9 cellular contexts compared by ENCODE assay signal in genomic region chr2:28544915-28545589, GRCh38. TPM values are rescaled to one million over a fixed set of nuclear protein-coding genes. Genes with fewer than 3 reads are reported as not detected.
DNase-seq lines count a peak whose midpoint lies in the region; ATAC-seq and TF ChIP-seq lines count a peak whose summit lies in the region.
"Had no signal": no experiment of that assay in that cellular context is flagged by ENCODE, and none has a peak within 500 bp of the region (broad histone marks: within the 10 kb centered on the region; RNA-seq: fewer than 3 reads in every experiment).

No MANE protein-coding gene starts in this region.

- intact Hi-C loops in breast epithelium (cut with DNase I; ENCODE audit: low total_unique reads) = no loop called here
- intact Hi-C loops in MCF 10A (cut with micrococcal nuclease) = no loop called here
- intact Hi-C loops in transverse colon (cut with DNase I; ENCODE audit: low total_unique reads) = no loop called here
- intact Hi-C loops in ascending aorta (cut with DNase I) = no loop called here

- H3K27me3 ChIP-seq in breast epithelium (no peaks in the 10 kb centered on the region), transverse colon (no peaks in the 10 kb centered on the region), ascending aorta (no peaks in the 10 kb centered on the region)

- no TSS peak for BruUV-seq in MCF 10A (replicated peaks; lab: Mats Ljungman, UMichigan)

- 10 to 50% methylated on average over 2 to 18 of the region's 18 CpGs for WGBS in transverse colon (ENCODE audit: low coverage in 1 of 2), 2 donors

- in situ Hi-C loops in transverse colon (cut with MboI; ENCODE audit: low pct_ligation_motif_present in 1 of 4, low pct_unique_long_range_greater_than_20kb in 1 of 4, low sequenced_read_pairs in 3 of 4) = no loop called here

- H3K36me3 ChIP-seq in breast epithelium = no peaks in the 10 kb centered on the region
- no peaks in the 10 kb centered on the region for H3K36me3 ChIP-seq in transverse colon
- H3K36me3 ChIP-seq in ascending aorta = no peaks in the 10 kb centered on the region

- no peaks in the 10 kb centered on the region for H3K9me3 Mint-ChIP-seq in MCF 10A (ENCODE audit: unreplicated experiment)
- no peaks in the 10 kb centered on the region for H3K9me3 Mint-ChIP-seq in activated CD8-positive, alpha-beta T cell treated with anti-CD3 and anti-CD28 coated beads, Interleukin-2, amount 10 ng/mL, durations not matched to agents 7 days and 5 days (ENCODE audit: insufficient read depth)

- no peaks in the 10 kb centered on the region for H3K4me1 Mint-ChIP-seq in MCF 10A (ENCODE audit: insufficient read depth, unreplicated experiment)
- H3K4me1 Mint-ChIP-seq in activated CD8-positive, alpha-beta T cell treated with anti-CD3 and anti-CD28 coated beads, Interleukin-2, amount 10 ng/mL, durations not matched to agents 7 days and 5 days (ENCODE audit: low read depth) = peaks cover 54% of the 10 kb centered on the region

- H3K4me3 ChIP-seq in breast epithelium (no peak overlapping the region), transverse colon (peak overlapping the region in 1 of 4 donors; percentile 7), ascending aorta (no peak overlapping the region)

- POLR2A ChIA-PET in MCF 10A (lab: Yijun Ruan, JAX) = interaction anchor here (0.9 kb wide), 1 partner anchor 122 kb away, joined by 3 read pairs; no protein-coding TSS in a partner anchor
- POLR2A ChIA-PET in activated CD8-positive, alpha-beta T cell treated with anti-CD3 and anti-CD28 coated beads, Interleukin-2, amount 10 ng/mL, durations not matched to agents 7 days and 5 days (lab: Charles Lee) = no interaction called here

- H3K4me1 ChIP-seq in breast epithelium (peaks cover 0 to 4% of the 10 kb centered on the region in 2 donors), transverse colon (peaks cover 0 to 36% (median 14%) of the 10 kb centered on the region in 4 donors), ascending aorta (no peaks in the 10 kb centered on the region)

- TF ChIP-seq EP300 in transverse colon (IDR thresholded peaks at IDR 0.05; ENCODE audit: low read depth) = no peak

- no peaks in the 10 kb centered on the region for H3K27me3 Mint-ChIP-seq in MCF 10A (ENCODE audit: insufficient read depth, unreplicated experiment)
- H3K27me3 Mint-ChIP-seq in activated CD8-positive, alpha-beta T cell treated with anti-CD3 and anti-CD28 coated beads, Interleukin-2, amount 10 ng/mL, durations not matched to agents 7 days and 5 days (ENCODE audit: low read depth) = no peaks in the 10 kb centered on the region

- no peak overlapping the region for H3K4me3 Mint-ChIP-seq in MCF 10A (ENCODE audit: unreplicated experiment)
- peak overlapping the region; percentile 59 for H3K4me3 Mint-ChIP-seq in activated CD8-positive, alpha-beta T cell treated with anti-CD3 and anti-CD28 coated beads, Interleukin-2, amount 10 ng/mL, durations not matched to agents 7 days and 5 days

- TF ChIP-seq POLR2A in breast epithelium (IDR thresholded peaks at IDR 0.05) = no peak
- TF ChIP-seq POLR2A in transverse colon (IDR thresholded peaks at IDR 0.05) = peak; percentile 40

- H3K27ac ChIP-seq in breast epithelium (peak overlapping the region; percentile 9 to 68), transverse colon (peak overlapping the region in 2 of 4 donors; percentile 67 to 70), ascending aorta (no peak overlapping the region)

- no peaks in the 10 kb centered on the region for H3K36me3 Mint-ChIP-seq in MCF 10A (ENCODE audit: insufficient read depth, unreplicated experiment)
- no peaks in the 10 kb centered on the region for H3K36me3 Mint-ChIP-seq in activated CD8-positive, alpha-beta T cell treated with anti-CD3 and anti-CD28 coated beads, Interleukin-2, amount 10 ng/mL, durations not matched to agents 7 days and 5 days (ENCODE audit: low read depth)

- CTCF ChIA-PET in MCF 10A (lab: Yijun Ruan, JAX) = interaction anchor here (0.6 to 0.7 kb wide), 2 partner anchors 17 to 19 kb away, joined by 3 read pairs; no protein-coding TSS in a partner anchor
- CTCF ChIA-PET in activated CD8-positive, alpha-beta T cell treated with anti-CD3 and anti-CD28 coated beads, Interleukin-2, amount 10 ng/mL, durations not matched to agents 7 days and 5 days (lab: Charles Lee) = interaction anchor here (1.4 to 2.1 kb wide), 3 partner anchors 16 to 49 kb away, joined by 3 to 8 read pairs (median 6); no protein-coding TSS in a partner anchor

- H3K9me3 ChIP-seq in breast epithelium (no peaks in the 10 kb centered on the region), transverse colon (no peaks in the 10 kb centered on the region), ascending aorta (no peaks in the 10 kb centered on the region)

- H3K27ac Mint-ChIP-seq in MCF 10A (ENCODE audit: low read depth, unreplicated experiment) = no peak overlapping the region
- H3K27ac Mint-ChIP-seq in activated CD8-positive, alpha-beta T cell treated with anti-CD3 and anti-CD28 coated beads, Interleukin-2, amount 10 ng/mL, durations not matched to agents 7 days and 5 days = peak overlapping the region; percentile 88

- TF ChIP-seq CTCF in breast epithelium (IDR thresholded peaks at IDR 0.05) (no peak), MCF 10A (IDR thresholded peaks at IDR 0.05; ENCODE audit: unreplicated experiment) (no peak), transverse colon (IDR thresholded peaks at IDR 0.05) (no peak), ascending aorta (IDR thresholded peaks at IDR 0.05) (no peak)

- DNase-seq in breast epithelium (ENCODE audit: low spot score in 2 of 2) = no peak
- no peak for DNase-seq in MCF 10A (ENCODE audit: unreplicated experiment)
- peak; percentile 64 for DNase-seq in activated CD8-positive, alpha-beta T cell treated with anti-CD3 and anti-CD28 coated beads, Interleukin-2, amount 10 ng/mL, durations not matched to agents 7 days and 5 days
- DNase-seq in kidney tubule cell (ENCODE audit: low spot score) = peak; percentile 56
- peak; percentile 59 for DNase-seq in transverse colon
- DNase-seq in ascending aorta (ENCODE audit: low spot score in 2 of 2) = no peak
- no peak for DNase-seq in NCI-H82 treated with DMSO at 0.1 percent for 48 hours (lab: John Stamatoyannopoulos, UW; ENCODE audit: unreplicated experiment)
- DNase-seq: NCI-H2107 had no signal

- peak; percentile 82 for ATAC-seq in activated CD8-positive, alpha-beta T cell treated with anti-CD3 and anti-CD28 coated beads, Interleukin-2, amount 10 ng/mL, durations not matched to agents 7 days and 5 days
- ATAC-seq in GM21619 (IDR thresholded peaks at IDR 0.05; ENCODE audit: unreplicated experiment) = no peak

RNA-seq across cellular contexts. Expression of gene PLB1, which starts 49.2 kb away (rescaled TPM):
- total RNA-seq in breast epithelium (10 to 100 TPM in 1 of 3 donors, 1 to 10 TPM in 2; 5.6 to 11.9 (median 8.8) TPM), MCF 10A (2022) (0.91 and 1.8 TPM in 2 replicates), transverse colon (1 to 10 TPM in 2 of 4 donors, under 1 TPM in 2; 0.20 to 4.2 (median 1.8) TPM), ascending aorta (9.7 TPM)
- total RNA-seq in activated CD8-positive, alpha-beta T cell treated with anti-CD3 and anti-CD28 coated beads, Interleukin-2, amount 10 ng/mL, durations not matched to agents 7 days and 5 days = 1 to 10 TPM; 1.0 to 1.4 TPM

Comparison
In these comparisons a context has a peak if more than half of its experiments do, and no peak if none do; other contexts are left out.
1. DNase-seq: peak in activated CD8-positive, alpha-beta T cell treated with anti-CD3 and anti-CD28 coated beads, Interleukin-2, amount 10 ng/mL, durations not matched to agents 7 days and 5 days (single experiment), kidney tubule cell (single experiment) and transverse colon (single experiment); none in breast epithelium (0 of 2), MCF 10A (single experiment), ascending aorta (0 of 2) and NCI-H82 treated with DMSO at 0.1 percent for 48 hours (single experiment).
2. H3K27ac ChIP-seq: peak in breast epithelium (2 of 2); none in ascending aorta (0 of 2).